22 cellular contexts compared by ENCODE assay signal in genomic region chr3:72725229-72725628, GRCh38.
"Had no signal": no experiment of that assay in that cellular context is flagged by ENCODE, and none has a peak within 500 bp of the region (broad histone marks: within the 10 kb centered on the region; RNA-seq: fewer than 3 reads in every experiment).

No MANE protein-coding gene starts in this region.

- DNase-seq: cortex of kidney; effector memory CD8-positive, alpha-beta T cell; foreskin fibroblast; gastrocnemius medialis; head of caudate nucleus; kidney; left lung; mesenchymal stem cell; mucosa of descending colon; naive B cell; right lobe of liver; small intestine; stimulated activated CD4-positive, alpha-beta T cell treated with anti-CD3 and anti-CD28 coated beads, Interleukin-15, amount 100 ng/mL, for 24 hours; stimulated activated CD4-positive, alpha-beta T cell treated with anti-CD3 and anti-CD28 coated beads, Interleukin-2, amount 100 ng/mL, for 48 hours; stimulated activated naive CD4-positive, alpha-beta T cell; stimulated activated naive CD8-positive, alpha-beta T cell treated with anti-CD3 and anti-CD28 coated beads, Interleukin-15, amount 100 ng/mL, for 72 hours; transverse colon; upper lobe of right lung; uterus had no signal

- H3K36me3 Mint-ChIP-seq: mesothelial cell of epicardium had no signal

- H3K4me3 Mint-ChIP-seq: effector memory CD8-positive, alpha-beta T cell; mesothelial cell of epicardium; nephron; stimulated activated naive CD8-positive, alpha-beta T cell treated with anti-CD3 and anti-CD28 coated beads, Interleukin-15, amount 100 ng/mL, for 72 hours had no signal

- H3K9me3 Mint-ChIP-seq: effector memory CD8-positive, alpha-beta T cell; mesothelial cell of epicardium; naive B cell; nephron; stimulated activated naive CD8-positive, alpha-beta T cell treated with anti-CD3 and anti-CD28 coated beads, Interleukin-15, amount 100 ng/mL, for 72 hours had no signal

- H3K27ac Mint-ChIP-seq: effector memory CD8-positive, alpha-beta T cell; mesothelial cell of epicardium; naive B cell; nephron; progenitor cell of endocrine pancreas had no signal

- ATAC-seq: effector memory CD8-positive, alpha-beta T cell; gastrocnemius medialis; left lung; mucosa of descending colon; right lobe of liver; stimulated activated naive CD8-positive, alpha-beta T cell treated with anti-CD3 and anti-CD28 coated beads, Interleukin-15, amount 100 ng/mL, for 72 hours; upper lobe of right lung had no signal

- H3K27me3 Mint-ChIP-seq: stimulated activated naive CD8-positive, alpha-beta T cell treated with anti-CD3 and anti-CD28 coated beads, Interleukin-15, amount 100 ng/mL, for 72 hours had no signal

- H3K4me1 Mint-ChIP-seq: naive B cell had no signal
